ENCODE assay signal across 19 cellular contexts in the genomic region with DNA sequence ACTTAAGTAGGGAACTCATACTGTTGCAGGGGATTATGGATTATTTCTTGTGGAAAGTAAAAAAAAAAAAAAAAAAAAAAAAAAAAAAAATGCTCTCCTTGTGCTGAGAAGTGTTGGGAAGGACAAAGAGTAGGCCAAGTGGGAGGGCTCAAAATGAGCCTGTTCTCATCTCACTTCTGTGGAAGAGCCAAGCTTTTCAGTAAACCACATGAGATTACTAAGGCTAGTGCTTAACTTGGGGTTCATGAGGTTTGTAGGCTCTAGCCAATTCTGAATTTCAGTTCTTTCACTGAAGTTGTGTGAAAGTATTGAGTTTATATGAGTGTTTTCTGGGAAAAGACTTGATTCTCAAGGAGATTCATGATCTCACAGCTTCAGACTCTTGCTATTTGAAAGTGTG.
"Had no signal": no experiment of that assay in that cellular context is flagged by ENCODE, and none has a peak within 500 bp of the region (broad histone marks: within the 10 kb centered on the region; RNA-seq: fewer than 3 reads in every experiment).

No MANE protein-coding gene starts in this region.

- ATAC-seq: psoas muscle had no signal

- H3K9me3 Mint-ChIP-seq: activated naive CD8-positive, alpha-beta T cell treated with anti-CD3 and anti-CD28 coated beads for 36 hours; endodermal cell; mesothelial cell of epicardium; neural crest cell; stimulated activated naive CD8-positive, alpha-beta T cell treated with anti-CD3 and anti-CD28 coated beads, Interleukin-15, amount 100 ng/mL, for 72 hours had no signal

- H3K27me3 Mint-ChIP-seq: activated naive CD8-positive, alpha-beta T cell treated with anti-CD3 and anti-CD28 coated beads for 36 hours; stimulated activated naive CD8-positive, alpha-beta T cell treated with anti-CD3 and anti-CD28 coated beads, Interleukin-15, amount 100 ng/mL, for 72 hours had no signal

- DNase-seq: activated CD4-positive, alpha-beta T cell treated with anti-CD3 and anti-CD28 coated beads, Interleukin-2, amount 50 U/mL, for 1 hour; activated CD4-positive, CD25-positive, alpha-beta regulatory T cell; activated CD8-positive, alpha-beta memory T cell treated with anti-CD3 and anti-CD28 coated beads for 24 hours; activated CD8-positive, alpha-beta memory T cell treated with anti-CD3 and anti-CD28 coated beads, Interleukin-2, amount 50 U/mL, for 48 hours; activated gamma-delta T cell treated with Interleukin-2 at 50 U/mL for 16 hours; activated naive CD8-positive, alpha-beta T cell treated with anti-CD3 and anti-CD28 coated beads for 36 hours; amniotic stem cell; endodermal cell; foreskin fibroblast; lower lobe of right lung; psoas muscle; right cardiac atrium; SK-N-SH; stimulated activated naive CD8-positive, alpha-beta T cell treated with anti-CD3 and anti-CD28 coated beads, Interleukin-15, amount 100 ng/mL, for 72 hours; T-helper 1 cell; T1000; trophoblast cell had no signal

- H3K27ac Mint-ChIP-seq: activated naive CD8-positive, alpha-beta T cell treated with anti-CD3 and anti-CD28 coated beads for 36 hours; endodermal cell; mesothelial cell of epicardium had no signal

- H3K36me3 Mint-ChIP-seq: activated naive CD8-positive, alpha-beta T cell treated with anti-CD3 and anti-CD28 coated beads for 36 hours; mesothelial cell of epicardium had no signal

- H3K4me3 Mint-ChIP-seq: activated naive CD8-positive, alpha-beta T cell treated with anti-CD3 and anti-CD28 coated beads for 36 hours; endodermal cell; mesothelial cell of epicardium; neural crest cell; stimulated activated naive CD8-positive, alpha-beta T cell treated with anti-CD3 and anti-CD28 coated beads, Interleukin-15, amount 100 ng/mL, for 72 hours had no signal
